Comparison of ENCODE assay signal across 17 cellular contexts in the genomic region with DNA sequence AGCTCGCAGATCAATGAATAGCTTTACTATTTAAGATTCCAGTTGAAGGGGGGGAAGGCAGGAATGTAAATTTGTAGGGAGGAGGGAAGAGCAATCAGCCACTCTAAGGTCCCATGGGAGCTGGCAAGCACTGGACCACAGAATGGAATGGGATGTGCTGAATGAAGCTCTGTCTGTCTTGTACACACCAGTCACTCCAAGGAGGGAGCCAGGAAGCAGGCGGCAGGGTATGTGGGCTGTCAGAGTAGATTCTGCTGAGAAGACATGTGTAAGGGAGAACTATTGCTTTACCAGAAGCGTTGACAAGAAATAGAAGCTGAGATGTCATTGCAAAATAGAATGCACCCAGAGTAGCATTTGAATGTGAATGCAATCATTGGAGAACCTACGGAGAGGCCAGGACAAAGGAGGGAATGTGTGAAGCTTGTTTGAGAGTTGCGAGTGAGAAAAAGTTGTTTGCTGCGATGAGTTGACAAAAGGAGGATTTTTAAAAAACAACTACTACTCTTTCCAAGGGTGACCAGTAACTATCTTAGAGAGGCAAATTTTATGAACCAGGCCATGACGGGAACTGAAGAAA. TPM values are rescaled to one million over a fixed set of nuclear protein-coding genes. Genes with fewer than 3 reads are reported as not detected.
DNase-seq lines count a peak whose midpoint lies in the region; ATAC-seq and TF ChIP-seq lines count a peak whose summit lies in the region.
"Had no signal": no experiment of that assay in that cellular context is flagged by ENCODE, and none has a peak within 500 bp of the region (broad histone marks: within the 10 kb centered on the region; RNA-seq: fewer than 3 reads in every experiment).

No MANE protein-coding gene starts in this region.

- intact Hi-C loops in posterior cingulate gyrus (cut with DNase I) (no loop called here), left lung (cut with DNase I) (no loop called here)

- no peak overlapping the region for H3K27ac ChIP-seq in mesendoderm (ENCODE audit: low read depth, low read length)
- H3K27ac ChIP-seq in left lung, result no peak overlapping the region
- H3K27ac ChIP-seq: 22Rv1, A549, C4-2B had no signal

- H3K4me2 ChIP-seq in mesendoderm (ENCODE audit: low read length), result no peak overlapping the region
- H3K4me2 ChIP-seq: A549 had no signal

- no peak overlapping the region for H3K18ac ChIP-seq in mesendoderm (ENCODE audit: low read length)

- H3K23ac ChIP-seq in mesendoderm (ENCODE audit: low read length), result no peak overlapping the region

- peaks cover 13% of the 10 kb centered on the region for H3K4me1 Mint-ChIP-seq in WTC11
- H3K4me1 Mint-ChIP-seq in T-helper 17 cell, result no peaks in the 10 kb centered on the region

- H3K79me2 ChIP-seq in mesendoderm (ENCODE audit: control insufficient read depth, insufficient read depth, low read length), result no peaks in the 10 kb centered on the region

- H3K27me3 ChIP-seq in mesendoderm (ENCODE audit: insufficient read depth, low read length, poor library complexity) (no peaks in the 10 kb centered on the region), neuron (ENCODE audit: insufficient read depth, low read length) (no peaks in the 10 kb centered on the region), left lung (no peaks in the 10 kb centered on the region)

- no peak overlapping the region for H2BK5ac ChIP-seq in mesendoderm (ENCODE audit: low read length)

- H3K36me3 ChIP-seq in mesendoderm (ENCODE audit: control insufficient read depth, insufficient read depth, low read length) (no peaks in the 10 kb centered on the region), neuron (ENCODE audit: insufficient read depth, low read length) (no peaks in the 10 kb centered on the region), left lung (no peaks in the 10 kb centered on the region)
- H3K36me3 ChIP-seq: HAP-1 had no signal

- no peak for TF ChIP-seq CTCF in WTC11 (IDR thresholded peaks at IDR 0.05)
- no peak for TF ChIP-seq CTCF in left lung (IDR thresholded peaks at IDR 0.05)

- WGBS in mesendoderm (ENCODE audit: extremely low coverage, insufficient coverage, low lambda C conversion rate), result no CpG with 5 or more reads among the region's 7 CpGs

- CTCF ChIA-PET in WTC11 (lab: Charles Lee), result interaction anchor here (1.4 kb wide), 1 partner anchor 83 kb away, joined by 11 read pairs; no protein-coding TSS in a partner anchor

- no peak overlapping the region for H2BK120ac ChIP-seq in mesendoderm (ENCODE audit: low read depth, low read length)

- no peaks in the 10 kb centered on the region for H3K4me1 ChIP-seq in mesendoderm (ENCODE audit: control insufficient read depth, low read depth, low read length)
- H3K4me1 ChIP-seq in neuron (ENCODE audit: insufficient read depth, low read length), result peaks cover 10% of the 10 kb centered on the region
- H3K4me1 ChIP-seq in left lung, result no peaks in the 10 kb centered on the region
- H3K4me1 ChIP-seq: HAP-1 had no signal

- DNase-seq in COLO829 (ENCODE audit: low spot score) (peak; percentile 60), WTC11 (ENCODE audit: low spot score) (no peak), mesendoderm (no peak), posterior cingulate gyrus (no peak), T-helper 17 cell (no peak), left lung (no peak)
- DNase-seq: AML-193; CD4-positive, alpha-beta T cell; DMS153; DMS79; GF-D8 had no signal

- peaks cover 8% of the 10 kb centered on the region; the same call in 1 of the 2 replicates for H3K9me3 Mint-ChIP-seq in WTC11
- H3K9me3 Mint-ChIP-seq: CD4-positive, alpha-beta T cell had no signal

- ATAC-seq in WTC11 (peak; percentile 74), T-helper 17 cell (no peak), left lung (no peak)
- ATAC-seq: A549 had no signal

- H3K4me3 ChIP-seq in mesendoderm (ENCODE audit: low read length) (no peak overlapping the region), neuron (ENCODE audit: low read length) (peak overlapping the region; percentile 15), left lung (no peak overlapping the region)
- H3K4me3 ChIP-seq: A549, HAP-1 had no signal

- H3K56ac ChIP-seq in mesendoderm (ENCODE audit: low read length), result no peak overlapping the region

- H3K27ac Mint-ChIP-seq in WTC11, result peak overlapping the region; percentile 20
- H3K27ac Mint-ChIP-seq in T-helper 17 cell, result no peak overlapping the region
- H3K27ac Mint-ChIP-seq: CD4-positive, alpha-beta T cell had no signal

- no peak overlapping the region for H4K8ac ChIP-seq in mesendoderm (ENCODE audit: low read depth, low read length)

- H3K79me1 ChIP-seq in mesendoderm (ENCODE audit: low read length), result no peaks in the 10 kb centered on the region

- H3K9me3 ChIP-seq in neuron (ENCODE audit: low read length) (no peaks in the 10 kb centered on the region), T-helper 17 cell (ENCODE audit: control insufficient read depth, low read length, poor library complexity, severe bottlenecking) (no peaks in the 10 kb centered on the region), left lung (no peaks in the 10 kb centered on the region)
- H3K9me3 ChIP-seq: A549, HAP-1 had no signal

- H2BK15ac ChIP-seq in mesendoderm (replicated peaks; ENCODE audit: low read depth), result no peak overlapping the region

- peak overlapping the region; percentile 37 for H4K5ac ChIP-seq in mesendoderm (ENCODE audit: low read length)

- no peak overlapping the region for H3K4ac ChIP-seq in mesendoderm (ENCODE audit: low read depth, low read length)

- peaks cover 3% of the 10 kb centered on the region for H3K36me3 Mint-ChIP-seq in WTC11
- peaks cover 2% of the 10 kb centered on the region for H3K36me3 Mint-ChIP-seq in T-helper 17 cell (ENCODE audit: low read depth)

- no peak overlapping the region for H2AFZ ChIP-seq in neuron (ENCODE audit: low read depth, low read length)

- no peak overlapping the region for H3K9ac ChIP-seq in mesendoderm (ENCODE audit: low read length)

- H3K4me3 Mint-ChIP-seq in WTC11, result peak overlapping the region; percentile 11
- H3K4me3 Mint-ChIP-seq in T-helper 17 cell, result no peak overlapping the region
- H3K4me3 Mint-ChIP-seq: CD4-positive, alpha-beta T cell had no signal

- H3K27me3 Mint-ChIP-seq in WTC11 (ENCODE audit: low read depth) (no peaks in the 10 kb centered on the region), T-helper 17 cell (peaks cover 24% of the 10 kb centered on the region)
- H3K27me3 Mint-ChIP-seq: CD4-positive, alpha-beta T cell had no signal

- no peak overlapping the region for H2AK5ac ChIP-seq in mesendoderm (ENCODE audit: low read length)

- POLR2A ChIA-PET in WTC11 (lab: Charles Lee), result interaction anchor here (0.7 kb wide), 1 partner anchor 1433 kb away, joined by 3 read pairs; no protein-coding TSS in a partner anchor

TF ChIP-seq in WTC11, 78 proteins besides CTCF, POLR2A, EP300 and RAD21:
- TF ChIP-seq JUN (CRISPR knock-in tag; IDR thresholded peaks at IDR 0.05) (no peak), OVOL2 (CRISPR knock-in tag; IDR thresholded peaks at IDR 0.05; ENCODE audit: borderline replicate concordance) (no peak), TCF7 (CRISPR knock-in tag; IDR thresholded peaks at IDR 0.05; ENCODE audit: low read depth) (no peak), ATF1 (CRISPR knock-in tag; IDR thresholded peaks at IDR 0.05) (no peak)
- TF ChIP-seq, protein P1, sequence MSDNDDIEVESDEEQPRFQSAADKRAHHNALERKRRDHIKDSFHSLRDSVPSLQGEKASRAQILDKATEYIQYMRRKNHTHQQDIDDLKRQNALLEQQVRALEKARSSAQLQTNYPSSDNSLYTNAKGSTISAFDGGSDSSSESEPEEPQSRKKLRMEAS (CRISPR knock-in tag; IDR thresholded peaks at IDR 0.05), result no peak

RNA-seq across cellular contexts. Expression of a gene that starts 25.2 kb away (rescaled TPM):
- total RNA-seq in WTC11 (2021), result 0.05 TPM in 1 of 3 replicates, not detected in the others
- polyA plus RNA-seq in mesendoderm (2013, experiment 1 of 2), result 0.03 TPM
- 0.03 TPM for polyA plus RNA-seq in mesendoderm (2013, experiment 2 of 2)
- under 1 TPM; 0.18 to 0.25 TPM for total RNA-seq in T-helper 17 cell
- total RNA-seq in left lung, result 1 to 10 TPM; 1.3 to 1.5 TPM
- total RNA-seq: HT-29 had no signal
